Comparison of ENCODE assay signal across 1 cellular context in genomic region chr2:222303828-222304736, GRCh38.
TF ChIP-seq lines count a peak whose summit lies in the region.

No MANE protein-coding gene starts in this region.

TF ChIP-seq in H1, 55 proteins besides CTCF, POLR2A, EP300 and RAD21 (continued from another document):
- no peak for TF ChIP-seq CHD7 (IDR thresholded peaks at IDR 0.05; ENCODE audit: insufficient replicate concordance, low read length)
- TF ChIP-seq SUZ12 (IDR thresholded peaks at IDR 0.05; ENCODE audit: low read length): peak; percentile 92
